Comparison of ENCODE assay signal across 26 cellular contexts in genomic region chr12:131274061-131274460, GRCh38.
"Had no signal": no experiment of that assay in that cellular context is flagged by ENCODE, and none has a peak within 500 bp of the region (broad histone marks: within the 10 kb centered on the region; RNA-seq: fewer than 3 reads in every experiment).

No MANE protein-coding gene starts in this region.

- H3K4me3 ChIP-seq: adrenal gland, esophagus muscularis mucosa, gastrocnemius medialis had no signal

- H3K4me1 ChIP-seq: adrenal gland, esophagus muscularis mucosa, foreskin keratinocyte, gastrocnemius medialis had no signal

- ATAC-seq: activated CD4-positive, alpha-beta T cell treated with anti-CD3 and anti-CD28 coated beads for 36 hours; activated CD8-positive, alpha-beta memory T cell treated with anti-CD3 and anti-CD28 coated beads, Interleukin-2, amount 10 ng/mL, durations not matched to agents 7 days and 5 days; activated CD8-positive, alpha-beta T cell treated with anti-CD3 and anti-CD28 coated beads, Interleukin-2, amount 10 ng/mL, durations not matched to agents 7 days and 5 days; activated naive CD8-positive, alpha-beta T cell treated with anti-CD3 and anti-CD28 coated beads, Interleukin-2, amount 50 U/mL, for 24 hours; effector memory CD8-positive, alpha-beta T cell; foreskin keratinocyte; gastrocnemius medialis had no signal

- H3K36me3 ChIP-seq: adrenal gland, brain microvascular endothelial cell, esophagus muscularis mucosa, gastrocnemius medialis had no signal

- H3K9me3 ChIP-seq: adrenal gland, esophagus muscularis mucosa, gastrocnemius medialis had no signal

- DNase-seq: activated CD4-positive, alpha-beta memory T cell treated with anti-CD3 and anti-CD28 coated beads for 36 hours; activated CD4-positive, alpha-beta T cell treated with anti-CD3 and anti-CD28 coated beads for 36 hours; activated CD4-positive, alpha-beta T cell treated with anti-CD3 and anti-CD28 coated beads, Interleukin-2, amount 10 ng/mL, durations not matched to agents 24 days and 14 days; activated CD4-positive, CD25-positive, alpha-beta regulatory T cell; activated CD4-positive, CD25-positive, alpha-beta regulatory T cell treated with anti-CD3 and anti-CD28 coated beads, Interleukin-2, amount 50 U/mL, for 72 hours; activated CD8-positive, alpha-beta memory T cell treated with anti-CD3 and anti-CD28 coated beads, Interleukin-2, amount 10 ng/mL, durations not matched to agents 7 days and 5 days; activated CD8-positive, alpha-beta memory T cell treated with anti-CD3 and anti-CD28 coated beads, Interleukin-2, amount 50 U/mL, for 4 hours; activated CD8-positive, alpha-beta T cell treated with anti-CD3 and anti-CD28 coated beads, Interleukin-2, amount 10 ng/mL, durations not matched to agents 7 days and 5 days; activated effector memory CD4-positive, alpha-beta T cell treated with anti-CD3 and anti-CD28 coated beads, Interleukin-2, amount 50 U/mL, for 16 hours; activated naive CD4-positive, alpha-beta T cell treated with anti-CD3 and anti-CD28 coated beads for 36 hours; activated naive CD8-positive, alpha-beta T cell treated with anti-CD3 and anti-CD28 coated beads for 36 hours; activated naive CD8-positive, alpha-beta T cell treated with anti-CD3 and anti-CD28 coated beads, Interleukin-2, amount 50 U/mL, for 24 hours; activated T-cell treated with anti-CD3 and anti-CD28 coated beads, Interleukin-2, amount 50 U/mL, for 1 hour; activated T-cell treated with anti-CD3 and anti-CD28 coated beads, Interleukin-2, amount 50 U/mL, for 48 hours; adrenal gland; brain microvascular endothelial cell; cortex of kidney; dermis blood vessel endothelial cell; effector CD4-positive, alpha-beta T cell; effector memory CD8-positive, alpha-beta T cell; erythroblast; foreskin keratinocyte; gastrocnemius medialis; glutamatergic neuron; T-helper 2 cell had no signal

- H3K27ac ChIP-seq: adrenal gland, brain microvascular endothelial cell, esophagus muscularis mucosa, foreskin keratinocyte, gastrocnemius medialis had no signal

- H3K27me3 ChIP-seq: adrenal gland, brain microvascular endothelial cell, foreskin keratinocyte, gastrocnemius medialis had no signal
